Comparison of ENCODE assay signal across 12 cellular contexts in the genomic region with DNA sequence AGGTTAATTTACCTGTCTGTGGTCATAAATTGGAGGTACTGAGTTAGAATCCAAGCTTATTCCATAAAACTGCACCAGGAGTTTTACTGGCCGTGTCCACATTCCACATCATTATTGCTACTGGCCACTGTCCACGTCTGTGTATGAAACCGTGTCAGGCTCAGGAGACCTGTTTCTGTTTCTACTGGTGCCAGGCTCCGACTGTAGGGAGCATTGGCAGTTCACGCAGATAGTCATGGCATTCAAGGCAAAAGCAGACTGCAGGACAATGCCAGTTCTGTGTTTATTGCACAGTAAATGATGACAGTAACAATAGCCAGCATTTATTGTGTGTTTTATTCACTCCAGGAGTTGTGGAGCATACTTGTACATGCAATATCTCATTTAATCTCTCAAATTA. TPM values are rescaled to one million over a fixed set of nuclear protein-coding genes. Genes with fewer than 3 reads are reported as not detected.
A peak's percentile ranks its signal among the peaks of the same experiment; 100 is the strongest.
DNase-seq lines count a peak whose midpoint lies in the region; ATAC-seq and TF ChIP-seq lines count a peak whose summit lies in the region.
"Had no signal": no experiment of that assay in that cellular context is flagged by ENCODE, and none has a peak within 500 bp of the region (broad histone marks: within the 10 kb centered on the region; RNA-seq: fewer than 3 reads in every experiment).

No MANE protein-coding gene starts in this region.

- H3K4me3 Mint-ChIP-seq in CD4-positive, alpha-beta T cell = no peak overlapping the region
- H3K4me3 Mint-ChIP-seq in osteocyte (ENCODE audit: unreplicated experiment) (no peak overlapping the region), progenitor cell of endocrine pancreas (ENCODE audit: low read depth) (no peak overlapping the region), endothelial cell (ENCODE audit: unreplicated experiment) (no peak overlapping the region)
- H3K4me3 Mint-ChIP-seq: stimulated activated naive CD8-positive, alpha-beta T cell treated with anti-CD3 and anti-CD28 coated beads, Interleukin-15, Interleukin-2, amounts not matched to agents 100 ng/mL and 50 ng/mL, for 24 hours had no signal

- DNase-seq in CD4-positive, alpha-beta T cell = no peak
- DNase-seq in amygdala (lab: John Stamatoyannopoulos, UW) (peak in 42 of 56 donors; percentile 24 to 93 (median 57)), left cardiac atrium (no peak), osteocyte (ENCODE audit: extremely low spot score, unreplicated experiment) (no peak), progenitor cell of endocrine pancreas (ENCODE audit: low spot score, unreplicated experiment) (no peak), NCI-H2227 treated with DMSO at 0.1 percent for 48 hours (lab: John Stamatoyannopoulos, UW) (no peak), endothelial cell (ENCODE audit: low spot score) (no peak)
- DNase-seq: effector memory CD8-positive, alpha-beta T cell; kidney; MM.1S had no signal

- POLR2A ChIA-PET in CD4-positive, alpha-beta T cell (lab: Charles Lee) = interaction anchor here (0.6 to 1.6 kb wide), 7 partner anchors 16 to 1888 kb away, joined by 3 to 4 read pairs (median 4); no protein-coding TSS in a partner anchor

- peaks cover 4% of the 10 kb centered on the region for H3K36me3 Mint-ChIP-seq in CD4-positive, alpha-beta T cell (ENCODE audit: low read depth)
- H3K36me3 Mint-ChIP-seq in osteocyte (ENCODE audit: unreplicated experiment) (no peaks in the 10 kb centered on the region), progenitor cell of endocrine pancreas (ENCODE audit: insufficient read depth) (peaks cover 3% of the 10 kb centered on the region), endothelial cell (ENCODE audit: low read depth, unreplicated experiment) (peaks cover 3% of the 10 kb centered on the region)

- peak overlapping the region; percentile 69 for H3K27ac Mint-ChIP-seq in CD4-positive, alpha-beta T cell
- peak overlapping the region; percentile 52 for H3K27ac Mint-ChIP-seq in osteocyte (ENCODE audit: unreplicated experiment)
- H3K27ac Mint-ChIP-seq in progenitor cell of endocrine pancreas = no peak overlapping the region
- no peak overlapping the region for H3K27ac Mint-ChIP-seq in endothelial cell (ENCODE audit: unreplicated experiment)

- intact Hi-C loops in CD4-positive, alpha-beta T cell (cut with DNase I, micrococcal nuclease) = loop anchor here in 1 of 2 experiments (5.0 kb wide), 1 partner anchor 50 kb away; no protein-coding TSS in a partner anchor
- intact Hi-C loops in left cardiac atrium (cut with DNase I) = no loop called here

- CTCF ChIA-PET in CD4-positive, alpha-beta T cell (lab: Charles Lee) = interaction anchor here (0.7 to 3.0 kb wide), 3 partner anchors 10 to 60 kb away, joined by 3 to 11 read pairs (median 4); no protein-coding TSS in a partner anchor

- no peaks in the 10 kb centered on the region for H3K9me3 ChIP-seq in CD4-positive, alpha-beta T cell (ENCODE audit: control insufficient read depth, low read length)

- no peaks in the 10 kb centered on the region for H3K27me3 Mint-ChIP-seq in CD4-positive, alpha-beta T cell
- H3K27me3 Mint-ChIP-seq in osteocyte (ENCODE audit: unreplicated experiment) = no peaks in the 10 kb centered on the region
- no peaks in the 10 kb centered on the region for H3K27me3 Mint-ChIP-seq in progenitor cell of endocrine pancreas
- no peaks in the 10 kb centered on the region for H3K27me3 Mint-ChIP-seq in endothelial cell (ENCODE audit: unreplicated experiment)
- H3K27me3 Mint-ChIP-seq: effector memory CD8-positive, alpha-beta T cell; stimulated activated naive CD8-positive, alpha-beta T cell treated with anti-CD3 and anti-CD28 coated beads, Interleukin-15, Interleukin-2, amounts not matched to agents 100 ng/mL and 50 ng/mL, for 24 hours had no signal

- H3K27me3 ChIP-seq in CD4-positive, alpha-beta T cell (ENCODE audit: control insufficient read depth, insufficient read depth, low read length) = no peaks in the 10 kb centered on the region

- H3K27ac ChIP-seq in CD4-positive, alpha-beta T cell (ENCODE audit: low read depth, low read length) = no peak overlapping the region

- no peak for ATAC-seq in CD4-positive, alpha-beta T cell (ENCODE audit: poor library complexity)
- ATAC-seq in left cardiac atrium (peak; percentile 68 to 81), HG02588 (IDR thresholded peaks at IDR 0.05; ENCODE audit: unreplicated experiment) (no peak)
- ATAC-seq: effector memory CD8-positive, alpha-beta T cell had no signal

- no peak for TF ChIP-seq CTCF in CD4-positive, alpha-beta T cell (IDR thresholded peaks at IDR 0.05)
- TF ChIP-seq CTCF in osteocyte (IDR thresholded peaks at IDR 0.05) (no peak), progenitor cell of endocrine pancreas (IDR thresholded peaks at IDR 0.05; ENCODE audit: unreplicated experiment) (no peak), endothelial cell (IDR thresholded peaks at IDR 0.05; ENCODE audit: unreplicated experiment) (no peak)

- peaks cover 79% of the 10 kb centered on the region for H3K4me1 Mint-ChIP-seq in CD4-positive, alpha-beta T cell (ENCODE audit: low read depth)
- H3K4me1 Mint-ChIP-seq in osteocyte (ENCODE audit: unreplicated experiment) (peaks cover 75% of the 10 kb centered on the region), progenitor cell of endocrine pancreas (ENCODE audit: low read depth) (peaks cover 64% of the 10 kb centered on the region), endothelial cell (ENCODE audit: unreplicated experiment) (peaks cover 66% of the 10 kb centered on the region)

- H3K9me3 Mint-ChIP-seq in CD4-positive, alpha-beta T cell = no peaks in the 10 kb centered on the region
- no peaks in the 10 kb centered on the region for H3K9me3 Mint-ChIP-seq in osteocyte (ENCODE audit: unreplicated experiment)
- no peaks in the 10 kb centered on the region for H3K9me3 Mint-ChIP-seq in progenitor cell of endocrine pancreas (ENCODE audit: low read depth)
- no peaks in the 10 kb centered on the region for H3K9me3 Mint-ChIP-seq in endothelial cell (ENCODE audit: unreplicated experiment)
- H3K9me3 Mint-ChIP-seq: effector memory CD8-positive, alpha-beta T cell; stimulated activated naive CD8-positive, alpha-beta T cell treated with anti-CD3 and anti-CD28 coated beads, Interleukin-15, Interleukin-2, amounts not matched to agents 100 ng/mL and 50 ng/mL, for 24 hours had no signal

RNA-seq across cellular contexts. Expression of gene MAP4K4, which starts 55.2 kb away (rescaled TPM):
- total RNA-seq in CD4-positive, alpha-beta T cell = 10 to 100 TPM; 92.8 to 94.0 TPM
- total RNA-seq in left cardiac atrium (10 to 100 TPM; 59.5 to 74.6 TPM), osteocyte (123 and 126 TPM in 2 replicates), progenitor cell of endocrine pancreas (171 and 184 TPM in 2 replicates), endothelial cell (ENCODE audit: unreplicated experiment) (427 TPM)

Comparison
In these comparisons a context has a peak if more than half of its experiments do, and no peak if none do; other contexts are left out.
1. ATAC-seq: peak in left cardiac atrium (2 of 2); none in CD4-positive, alpha-beta T cell (single experiment) and HG02588 (single experiment).
2. DNase-seq: peak in amygdala (42 of 56); none in CD4-positive, alpha-beta T cell (0 of 10), left cardiac atrium (single experiment), osteocyte (single experiment), progenitor cell of endocrine pancreas (single experiment), NCI-H2227 treated with DMSO at 0.1 percent for 48 hours (single experiment) and endothelial cell (single experiment).
3. H3K27ac Mint-ChIP-seq: peak in CD4-positive, alpha-beta T cell (single experiment) and osteocyte (single experiment); none in progenitor cell of endocrine pancreas (single experiment) and endothelial cell (single experiment).